19 cellular contexts compared by ENCODE assay signal in the genomic region with DNA sequence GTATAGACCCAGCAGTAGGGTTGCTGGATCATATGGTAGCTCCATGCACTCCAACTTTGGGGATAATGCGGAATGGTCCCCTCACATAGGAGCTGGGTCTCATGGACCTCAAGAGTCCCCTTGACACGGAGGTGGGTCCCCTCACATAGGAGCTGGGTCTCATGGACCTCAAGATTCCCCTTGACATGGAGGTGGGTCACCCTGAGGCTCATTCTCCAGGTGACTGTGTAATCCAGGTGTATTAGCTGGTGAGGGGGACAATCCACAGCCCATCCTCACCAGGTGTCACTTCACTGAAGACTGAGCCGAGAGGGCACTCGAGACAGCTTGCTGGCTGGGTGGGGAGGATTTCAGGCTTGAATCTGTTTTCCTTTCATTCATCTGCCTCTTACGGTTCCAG.
A peak's percentile ranks its signal among the peaks of the same experiment; 100 is the strongest.
DNase-seq lines count a peak whose midpoint lies in the region; ATAC-seq and TF ChIP-seq lines count a peak whose summit lies in the region.
"Had no signal": no experiment of that assay in that cellular context is flagged by ENCODE, and none has a peak within 500 bp of the region (broad histone marks: within the 10 kb centered on the region; RNA-seq: fewer than 3 reads in every experiment).

No MANE protein-coding gene starts in this region.

- H3K4me3 Mint-ChIP-seq in activated B cell treated with CpG ODN at 0.5 μM for 24 hours = no peak overlapping the region
- H3K4me3 Mint-ChIP-seq in activated naive CD8-positive, alpha-beta T cell treated with anti-CD3 and anti-CD28 coated beads, Interleukin-2, amount 50 U/mL, for 24 hours = no peak overlapping the region
- H3K4me3 Mint-ChIP-seq: CD4-positive, alpha-beta memory T cell had no signal

- no peaks in the 10 kb centered on the region for H3K27me3 ChIP-seq in sigmoid colon

- no peaks in the 10 kb centered on the region for H3K4me1 Mint-ChIP-seq in activated B cell treated with CpG ODN at 0.5 μM for 24 hours
- H3K4me1 Mint-ChIP-seq in activated naive CD8-positive, alpha-beta T cell treated with anti-CD3 and anti-CD28 coated beads, Interleukin-2, amount 50 U/mL, for 24 hours = no peaks in the 10 kb centered on the region
- H3K4me1 Mint-ChIP-seq: CD4-positive, alpha-beta memory T cell had no signal

- no peak overlapping the region for H3K27ac ChIP-seq in sigmoid colon

- no peak overlapping the region for H3K4me3 ChIP-seq in sigmoid colon
- H3K4me3 ChIP-seq: K562 had no signal

- H3K9me3 Mint-ChIP-seq in activated B cell treated with CpG ODN at 0.5 μM for 24 hours = no peaks in the 10 kb centered on the region
- no peaks in the 10 kb centered on the region for H3K9me3 Mint-ChIP-seq in activated naive CD8-positive, alpha-beta T cell treated with anti-CD3 and anti-CD28 coated beads, Interleukin-2, amount 50 U/mL, for 24 hours
- H3K9me3 Mint-ChIP-seq: CD4-positive, alpha-beta memory T cell had no signal

- ATAC-seq in Right ventricle myocardium inferior = no peak
- ATAC-seq in left cardiac atrium = no peak
- ATAC-seq in activated B cell treated with CpG ODN at 0.5 μM for 24 hours (ENCODE audit: low read depth) = no peak
- ATAC-seq in HG03045 (IDR thresholded peaks at IDR 0.05; ENCODE audit: unreplicated experiment) = no peak
- ATAC-seq in activated naive CD8-positive, alpha-beta T cell treated with anti-CD3 and anti-CD28 coated beads, Interleukin-2, amount 50 U/mL, for 24 hours = no peak
- ATAC-seq: K562 had no signal

- no peaks in the 10 kb centered on the region for H3K36me3 Mint-ChIP-seq in activated B cell treated with CpG ODN at 0.5 μM for 24 hours (ENCODE audit: low read depth)
- no peaks in the 10 kb centered on the region for H3K36me3 Mint-ChIP-seq in activated naive CD8-positive, alpha-beta T cell treated with anti-CD3 and anti-CD28 coated beads, Interleukin-2, amount 50 U/mL, for 24 hours (ENCODE audit: low read depth)
- H3K36me3 Mint-ChIP-seq: CD4-positive, alpha-beta memory T cell had no signal

- TF ChIP-seq CTCF in activated B cell treated with CpG ODN at 0.5 μM for 24 hours (IDR thresholded peaks at IDR 0.05) = no peak
- no peak for TF ChIP-seq CTCF in sigmoid colon (IDR thresholded peaks at IDR 0.05)

- intact Hi-C loops in Right ventricle myocardium inferior (cut with DNase I) (no loop called here), left cardiac atrium (cut with DNase I) (no loop called here), activated B cell treated with CpG ODN at 0.5 μM for 24 hours (cut with micrococcal nuclease) (no loop called here), sigmoid colon (cut with DNase I) (no loop called here)

- H3K9me3 ChIP-seq in sigmoid colon = no peaks in the 10 kb centered on the region

- DNase-seq in Right ventricle myocardium inferior (ENCODE audit: missing footprints) (peak; percentile 15), left cardiac atrium (no peak), activated B cell treated with CpG ODN at 0.5 μM for 24 hours (peak; percentile 8), islet precursor cell (peak; percentile 12), sigmoid colon (peak; percentile 39)
- no peak for DNase-seq in activated naive CD8-positive, alpha-beta T cell treated with anti-CD3 and anti-CD28 coated beads, Interleukin-2, amount 50 U/mL, for 24 hours
- DNase-seq: C1 segment of cervical spinal cord; CD4-positive, alpha-beta memory T cell; COR-L47; H7; Kasumi-1; NCI-H1105 treated with DMSO at 0.1 percent for 48 hours; NCI-H2029; NCI-H446 treated with DMSO at 0.1 percent for 48 hours; NCI-H526; RPMI8226; SHP77 treated with DMSO at 0.1 percent for 48 hours had no signal

- no peaks in the 10 kb centered on the region for H3K36me3 ChIP-seq in sigmoid colon

- no peak overlapping the region for H3K27ac Mint-ChIP-seq in activated B cell treated with CpG ODN at 0.5 μM for 24 hours
- H3K27ac Mint-ChIP-seq in activated naive CD8-positive, alpha-beta T cell treated with anti-CD3 and anti-CD28 coated beads, Interleukin-2, amount 50 U/mL, for 24 hours = no peak overlapping the region
- H3K27ac Mint-ChIP-seq: CD4-positive, alpha-beta memory T cell had no signal

- POLR2A ChIA-PET in activated B cell treated with CpG ODN at 0.5 μM for 24 hours (lab: Charles Lee) = no interaction called here

- TF ChIP-seq EP300 in sigmoid colon (IDR thresholded peaks at IDR 0.05) = no peak

- TF ChIP-seq POLR2A in sigmoid colon (IDR thresholded peaks at IDR 0.05) = no peak

- 85 to 93% methylated on average over 5 of the region's 5 CpGs for WGBS in sigmoid colon, 2 donors

- no peaks in the 10 kb centered on the region for H3K4me1 ChIP-seq in sigmoid colon

- H3K27me3 Mint-ChIP-seq in activated B cell treated with CpG ODN at 0.5 μM for 24 hours = no peaks in the 10 kb centered on the region
- H3K27me3 Mint-ChIP-seq in activated naive CD8-positive, alpha-beta T cell treated with anti-CD3 and anti-CD28 coated beads, Interleukin-2, amount 50 U/mL, for 24 hours = no peaks in the 10 kb centered on the region

- CTCF ChIA-PET in activated B cell treated with CpG ODN at 0.5 μM for 24 hours (lab: Charles Lee) = interaction anchor here (1.6 kb wide), 1 partner anchor 14 kb away, joined by 5 read pairs; no protein-coding TSS in a partner anchor

Comparison
In these comparisons a context has a peak if more than half of its experiments do, and no peak if none do; other contexts are left out.
1. DNase-seq: peak in Right ventricle myocardium inferior (single experiment), activated B cell treated with CpG ODN at 0.5 μM for 24 hours (single experiment), islet precursor cell (single experiment) and sigmoid colon (single experiment); none in left cardiac atrium (single experiment) and activated naive CD8-positive, alpha-beta T cell treated with anti-CD3 and anti-CD28 coated beads, Interleukin-2, amount 50 U/mL, for 24 hours (single experiment).